8 cellular contexts compared by ENCODE assay signal in genomic region chr18:79506191-79507075, GRCh38.
DNase-seq lines count a peak whose midpoint lies in the region; ATAC-seq lines count a peak whose summit lies in the region.

No MANE protein-coding gene starts in this region.

- no peak for DNase-seq in CD4-positive, alpha-beta memory T cell
- peak; percentile 54 for DNase-seq in KBM-7
- no peak for DNase-seq in effector memory CD4-positive, alpha-beta T cell

- H3K36me3 Mint-ChIP-seq in CD4-positive, alpha-beta memory T cell: peaks cover 9 to 19% of the 10 kb centered on the region in 2 donors

- CTCF ChIA-PET in CD4-positive, alpha-beta memory T cell (lab: Charles Lee; ENCODE audit: partially characterized antibody): no interaction called here

- in situ Hi-C loops in KBM-7 (cut with MboI; ENCODE audit: low pct_unique_long_range_greater_than_20kb, low sequenced_read_pairs): no loop called here

- no peak overlapping the region for H3K4me3 ChIP-seq in CD4-positive, alpha-beta memory T cell (ENCODE audit: low read length in 2 of 2)
- H3K4me3 ChIP-seq in effector memory CD4-positive, alpha-beta T cell (ENCODE audit: insufficient read depth, low read depth, low read length, poor library complexity, severe bottlenecking): peak overlapping the region; percentile 4
- no peak overlapping the region for H3K4me3 ChIP-seq in neuron (ENCODE audit: low read length)

- no peaks in the 10 kb centered on the region for H3K27me3 ChIP-seq in CD4-positive, alpha-beta memory T cell (ENCODE audit: insufficient read depth, low read length)
- H3K27me3 ChIP-seq in effector memory CD4-positive, alpha-beta T cell (replicated peaks; ENCODE audit: control insufficient read depth, insufficient read depth, low read length, poor library complexity, severe bottlenecking): no peaks in the 10 kb centered on the region
- H3K27me3 ChIP-seq in neuron (ENCODE audit: insufficient read depth, low read length): no peaks in the 10 kb centered on the region

- peak overlapping the region; percentile 2 to 78 (median 66) for H3K4me3 Mint-ChIP-seq in CD4-positive, alpha-beta memory T cell

- H3K9me3 Mint-ChIP-seq in CD4-positive, alpha-beta memory T cell: no peaks in the 10 kb centered on the region

- H3K4me1 Mint-ChIP-seq in CD4-positive, alpha-beta memory T cell: peaks cover 35 to 73% (median 52%) of the 10 kb centered on the region in 4 donors

- peak overlapping the region; percentile 36 for H3K27ac ChIP-seq in CD4-positive, alpha-beta memory T cell (ENCODE audit: low read depth, low read length)
- peak overlapping the region; percentile 45 for H3K27ac ChIP-seq in effector memory CD4-positive, alpha-beta T cell (ENCODE audit: insufficient read depth, low read length, poor library complexity, severe bottlenecking)

- H2AFZ ChIP-seq in neuron (ENCODE audit: low read depth, low read length): peak overlapping the region; percentile 69

- peaks cover 57% of the 10 kb centered on the region for H3K4me1 ChIP-seq in CD4-positive, alpha-beta memory T cell (ENCODE audit: insufficient read depth, low read length)
- peaks cover 24% of the 10 kb centered on the region for H3K4me1 ChIP-seq in effector memory CD4-positive, alpha-beta T cell (ENCODE audit: control insufficient read depth, insufficient read depth, low read length, poor library complexity, severe bottlenecking)
- H3K4me1 ChIP-seq in neuron (ENCODE audit: insufficient read depth, low read length): no peaks in the 10 kb centered on the region

- ATAC-seq in GM19463 (IDR thresholded peaks at IDR 0.05; ENCODE audit: unreplicated experiment) (no peak), HG03135 (IDR thresholded peaks at IDR 0.05; ENCODE audit: unreplicated experiment) (no peak), HG03025 (IDR thresholded peaks at IDR 0.05; ENCODE audit: low FRiP score, unreplicated experiment) (no peak), HG03039 (IDR thresholded peaks at IDR 0.05; ENCODE audit: unreplicated experiment) (no peak)

- H3K27ac Mint-ChIP-seq in CD4-positive, alpha-beta memory T cell: peak overlapping the region; percentile 87 to 92 (median 91)

- intact Hi-C loops in CD4-positive, alpha-beta memory T cell (cut with micrococcal nuclease): no loop called here

- POLR2A ChIA-PET in CD4-positive, alpha-beta memory T cell (lab: Charles Lee; ENCODE audit: partially characterized antibody): interaction anchor here (0.8 to 3.9 kb wide), 8 partner anchors 9 to 110 kb away, joined by 3 to 17 read pairs (median 3); partner anchors contain the start of gene NFATC1

- no peaks in the 10 kb centered on the region for H3K36me3 ChIP-seq in CD4-positive, alpha-beta memory T cell (ENCODE audit: insufficient read depth, low read length)
- peaks cover 8% of the 10 kb centered on the region for H3K36me3 ChIP-seq in effector memory CD4-positive, alpha-beta T cell (ENCODE audit: control insufficient read depth, insufficient read depth, low read length)
- H3K36me3 ChIP-seq in neuron (ENCODE audit: insufficient read depth, low read length): no peaks in the 10 kb centered on the region

- H3K9me3 ChIP-seq in CD4-positive, alpha-beta memory T cell (ENCODE audit: control insufficient read depth in 1 of 2, low read length in 2 of 2): no peaks in the 10 kb centered on the region
- no peaks in the 10 kb centered on the region for H3K9me3 ChIP-seq in effector memory CD4-positive, alpha-beta T cell (ENCODE audit: control insufficient read depth, low read length)
- no peaks in the 10 kb centered on the region for H3K9me3 ChIP-seq in neuron (ENCODE audit: low read length)

- no peaks in the 10 kb centered on the region for H3K27me3 Mint-ChIP-seq in CD4-positive, alpha-beta memory T cell
